ENCODE assay signal across 1 cellular context in the genomic region with DNA sequence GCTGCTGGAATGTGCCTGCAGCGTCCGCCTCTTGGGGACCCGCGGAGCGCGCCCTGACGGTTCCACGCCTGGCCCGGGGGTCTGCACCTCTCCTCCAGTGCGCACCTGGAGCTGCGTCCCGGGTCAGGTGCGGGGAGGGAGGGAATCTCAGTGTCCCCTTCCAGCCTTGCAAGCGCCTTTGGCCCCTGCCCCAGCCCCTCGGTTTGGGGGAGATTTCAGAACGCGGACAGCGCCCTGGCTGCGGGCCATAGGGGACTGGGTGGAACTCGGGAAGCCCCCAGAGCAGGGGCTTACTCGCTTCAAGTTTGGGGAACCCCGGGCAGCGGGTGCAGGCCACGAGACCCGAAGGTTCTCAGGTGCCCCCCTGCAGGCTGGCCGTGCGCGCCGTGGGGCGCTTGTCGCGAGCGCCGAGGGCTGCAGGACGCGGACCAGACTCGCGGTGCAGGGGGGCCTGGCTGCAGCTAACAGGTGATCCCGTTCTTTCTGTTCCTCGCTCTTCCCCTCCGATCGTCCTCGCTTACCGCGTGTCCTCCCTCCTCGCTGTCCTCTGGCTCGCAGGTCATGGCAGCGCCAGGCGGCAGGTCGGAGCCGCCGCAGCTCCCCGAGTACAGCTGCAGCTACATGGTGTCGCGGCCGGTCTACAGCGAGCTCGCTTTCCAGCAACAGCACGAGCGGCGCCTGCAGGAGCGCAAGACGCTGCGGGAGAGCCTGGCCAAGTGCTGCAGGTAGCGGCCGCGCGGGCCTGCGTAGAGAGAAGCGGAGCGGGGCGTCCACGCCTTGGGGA.
A peak's percentile ranks its signal among the peaks of the same experiment; 100 is the strongest.
TF ChIP-seq lines count a peak whose summit lies in the region.

No MANE protein-coding gene starts in this region.

TF ChIP-seq in HepG2, 621 proteins besides CTCF, POLR2A, EP300 and RAD21 (continued from another document and continues in another):
- TF ChIP-seq, protein P1, sequence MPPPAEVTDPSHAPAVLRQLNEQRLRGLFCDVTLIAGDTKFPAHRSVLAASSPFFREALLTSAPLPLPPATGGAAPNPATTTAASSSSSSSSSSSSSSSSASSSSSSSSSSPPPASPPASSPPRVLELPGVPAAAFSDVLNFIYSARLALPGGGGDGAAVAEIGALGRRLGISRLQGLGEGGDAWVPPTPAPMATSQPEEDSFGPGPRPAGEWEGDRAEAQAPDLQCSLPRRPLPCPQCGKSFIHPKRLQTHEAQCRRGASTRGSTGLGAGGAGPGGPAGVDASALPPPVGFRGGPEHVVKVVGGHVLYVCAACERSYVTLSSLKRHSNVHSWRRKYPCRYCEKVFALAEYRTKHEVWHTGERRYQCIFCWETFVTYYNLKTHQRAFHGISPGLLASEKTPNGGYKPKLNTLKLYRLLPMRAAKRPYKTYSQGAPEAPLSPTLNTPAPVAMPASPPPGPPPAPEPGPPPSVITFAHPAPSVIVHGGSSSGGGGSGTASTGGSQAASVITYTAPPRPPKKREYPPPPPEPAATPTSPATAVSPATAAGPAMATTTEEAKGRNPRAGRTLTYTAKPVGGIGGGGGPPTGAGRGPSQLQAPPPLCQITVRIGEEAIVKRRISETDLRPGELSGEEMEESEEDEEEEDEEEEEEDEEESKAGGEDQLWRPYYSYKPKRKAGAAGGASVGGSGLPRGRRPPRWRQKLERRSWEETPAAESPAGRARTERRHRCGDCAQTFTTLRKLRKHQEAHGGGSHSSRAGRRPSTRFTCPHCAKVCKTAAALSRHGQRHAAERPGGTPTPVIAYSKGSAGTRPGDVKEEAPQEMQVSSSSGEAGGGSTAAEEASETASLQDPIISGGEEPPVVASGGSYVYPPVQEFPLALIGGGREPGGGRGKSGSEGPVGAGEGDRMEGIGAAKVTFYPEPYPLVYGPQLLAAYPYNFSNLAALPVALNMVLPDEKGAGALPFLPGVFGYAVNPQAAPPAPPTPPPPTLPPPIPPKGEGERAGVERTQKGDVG (CRISPR knock-in tag; IDR thresholded peaks at IDR 0.05; ENCODE audit: borderline replicate concordance) = no peak
- TF ChIP-seq IKZF4 (CRISPR knock-in tag; IDR thresholded peaks at IDR 0.05; ENCODE audit: borderline replicate concordance, low read depth, not compliant biosample characterization) = no peak
- TF ChIP-seq ZNF747 (CRISPR knock-in tag; IDR thresholded peaks at IDR 0.05; ENCODE audit: borderline replicate concordance) = peak; percentile 31; the same call in 1 of the 2 replicates
- 0 out of 2 replicates have a peak, but pooled peaks have one; percentile 15 for TF ChIP-seq ZNF878 (CRISPR knock-in tag; IDR thresholded peaks at IDR 0.05)
- TF ChIP-seq, protein P2, sequence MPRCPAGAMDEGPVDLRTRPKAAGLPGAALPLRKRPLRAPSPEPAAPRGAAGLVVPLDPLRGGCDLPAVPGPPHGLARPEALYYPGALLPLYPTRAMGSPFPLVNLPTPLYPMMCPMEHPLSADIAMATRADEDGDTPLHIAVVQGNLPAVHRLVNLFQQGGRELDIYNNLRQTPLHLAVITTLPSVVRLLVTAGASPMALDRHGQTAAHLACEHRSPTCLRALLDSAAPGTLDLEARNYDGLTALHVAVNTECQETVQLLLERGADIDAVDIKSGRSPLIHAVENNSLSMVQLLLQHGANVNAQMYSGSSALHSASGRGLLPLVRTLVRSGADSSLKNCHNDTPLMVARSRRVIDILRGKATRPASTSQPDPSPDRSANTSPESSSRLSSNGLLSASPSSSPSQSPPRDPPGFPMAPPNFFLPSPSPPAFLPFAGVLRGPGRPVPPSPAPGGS (CRISPR knock-in tag; IDR thresholded peaks at IDR 0.05) = no peak
- TF ChIP-seq DNMT1 (CRISPR knock-in tag; IDR thresholded peaks at IDR 0.05) = no peak
- TF ChIP-seq, protein P3, sequence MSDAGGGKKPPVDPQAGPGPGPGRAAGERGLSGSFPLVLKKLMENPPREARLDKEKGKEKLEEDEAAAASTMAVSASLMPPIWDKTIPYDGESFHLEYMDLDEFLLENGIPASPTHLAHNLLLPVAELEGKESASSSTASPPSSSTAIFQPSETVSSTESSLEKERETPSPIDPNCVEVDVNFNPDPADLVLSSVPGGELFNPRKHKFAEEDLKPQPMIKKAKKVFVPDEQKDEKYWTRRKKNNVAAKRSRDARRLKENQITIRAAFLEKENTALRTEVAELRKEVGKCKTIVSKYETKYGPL (CRISPR knock-in tag; IDR thresholded peaks at IDR 0.05) = no peak
- TF ChIP-seq FOXP1 (IDR thresholded peaks at IDR 0.05) = no peak
- no peak for TF ChIP-seq FOXP1 (CRISPR knock-in tag; IDR thresholded peaks at IDR 0.05)
- TF ChIP-seq ZNF24 (IDR thresholded peaks at IDR 0.05) = no peak
- no peak for TF ChIP-seq SOX13 (IDR thresholded peaks at IDR 0.05)
- TF ChIP-seq SOX13 (CRISPR knock-in tag; conservative IDR thresholded peaks at IDR 0.05 in 1 of 2, IDR thresholded peaks at IDR 0.05 in 1 of 2) = 0 out of 4 replicates have a peak, but pooled peaks of 1 of the 2 experiments have one; percentile 12
- TF ChIP-seq, protein P4, sequence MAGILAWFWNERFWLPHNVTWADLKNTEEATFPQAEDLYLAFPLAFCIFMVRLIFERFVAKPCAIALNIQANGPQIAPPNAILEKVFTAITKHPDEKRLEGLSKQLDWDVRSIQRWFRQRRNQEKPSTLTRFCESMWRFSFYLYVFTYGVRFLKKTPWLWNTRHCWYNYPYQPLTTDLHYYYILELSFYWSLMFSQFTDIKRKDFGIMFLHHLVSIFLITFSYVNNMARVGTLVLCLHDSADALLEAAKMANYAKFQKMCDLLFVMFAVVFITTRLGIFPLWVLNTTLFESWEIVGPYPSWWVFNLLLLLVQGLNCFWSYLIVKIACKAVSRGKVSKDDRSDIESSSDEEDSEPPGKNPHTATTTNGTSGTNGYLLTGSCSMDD (CRISPR knock-in tag; IDR thresholded peaks at IDR 0.05) = no peak
- TF ChIP-seq ZZZ3 (CRISPR knock-in tag; IDR thresholded peaks at IDR 0.05; ENCODE audit: borderline replicate concordance) = no peak
- no peak for TF ChIP-seq SOX6 (IDR thresholded peaks at IDR 0.05)
- TF ChIP-seq SOX6 (CRISPR knock-in tag; IDR thresholded peaks at IDR 0.05) = no peak
- TF ChIP-seq SMARCE1 (IDR thresholded peaks at IDR 0.05; ENCODE audit: borderline replicate concordance) = no peak
- no peak for TF ChIP-seq KLF6 (CRISPR knock-in tag; IDR thresholded peaks at IDR 0.05)
- no peak for TF ChIP-seq ATF7 (IDR thresholded peaks at IDR 0.05)
- peak; percentile 28; the same call in 1 of the 2 replicates for TF ChIP-seq ATF7 (CRISPR knock-in tag; IDR thresholded peaks at IDR 0.05)
- TF ChIP-seq, protein P5, sequence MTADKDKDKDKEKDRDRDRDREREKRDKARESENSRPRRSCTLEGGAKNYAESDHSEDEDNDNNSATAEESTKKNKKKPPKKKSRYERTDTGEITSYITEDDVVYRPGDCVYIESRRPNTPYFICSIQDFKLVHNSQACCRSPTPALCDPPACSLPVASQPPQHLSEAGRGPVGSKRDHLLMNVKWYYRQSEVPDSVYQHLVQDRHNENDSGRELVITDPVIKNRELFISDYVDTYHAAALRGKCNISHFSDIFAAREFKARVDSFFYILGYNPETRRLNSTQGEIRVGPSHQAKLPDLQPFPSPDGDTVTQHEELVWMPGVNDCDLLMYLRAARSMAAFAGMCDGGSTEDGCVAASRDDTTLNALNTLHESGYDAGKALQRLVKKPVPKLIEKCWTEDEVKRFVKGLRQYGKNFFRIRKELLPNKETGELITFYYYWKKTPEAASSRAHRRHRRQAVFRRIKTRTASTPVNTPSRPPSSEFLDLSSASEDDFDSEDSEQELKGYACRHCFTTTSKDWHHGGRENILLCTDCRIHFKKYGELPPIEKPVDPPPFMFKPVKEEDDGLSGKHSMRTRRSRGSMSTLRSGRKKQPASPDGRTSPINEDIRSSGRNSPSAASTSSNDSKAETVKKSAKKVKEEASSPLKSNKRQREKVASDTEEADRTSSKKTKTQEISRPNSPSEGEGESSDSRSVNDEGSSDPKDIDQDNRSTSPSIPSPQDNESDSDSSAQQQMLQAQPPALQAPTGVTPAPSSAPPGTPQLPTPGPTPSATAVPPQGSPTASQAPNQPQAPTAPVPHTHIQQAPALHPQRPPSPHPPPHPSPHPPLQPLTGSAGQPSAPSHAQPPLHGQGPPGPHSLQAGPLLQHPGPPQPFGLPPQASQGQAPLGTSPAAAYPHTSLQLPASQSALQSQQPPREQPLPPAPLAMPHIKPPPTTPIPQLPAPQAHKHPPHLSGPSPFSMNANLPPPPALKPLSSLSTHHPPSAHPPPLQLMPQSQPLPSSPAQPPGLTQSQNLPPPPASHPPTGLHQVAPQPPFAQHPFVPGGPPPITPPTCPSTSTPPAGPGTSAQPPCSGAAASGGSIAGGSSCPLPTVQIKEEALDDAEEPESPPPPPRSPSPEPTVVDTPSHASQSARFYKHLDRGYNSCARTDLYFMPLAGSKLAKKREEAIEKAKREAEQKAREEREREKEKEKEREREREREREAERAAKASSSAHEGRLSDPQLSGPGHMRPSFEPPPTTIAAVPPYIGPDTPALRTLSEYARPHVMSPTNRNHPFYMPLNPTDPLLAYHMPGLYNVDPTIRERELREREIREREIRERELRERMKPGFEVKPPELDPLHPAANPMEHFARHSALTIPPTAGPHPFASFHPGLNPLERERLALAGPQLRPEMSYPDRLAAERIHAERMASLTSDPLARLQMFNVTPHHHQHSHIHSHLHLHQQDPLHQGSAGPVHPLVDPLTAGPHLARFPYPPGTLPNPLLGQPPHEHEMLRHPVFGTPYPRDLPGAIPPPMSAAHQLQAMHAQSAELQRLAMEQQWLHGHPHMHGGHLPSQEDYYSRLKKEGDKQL (CRISPR knock-in tag; IDR thresholded peaks at IDR 0.05; ENCODE audit: low read depth) = no peak
- TF ChIP-seq, protein P6, sequence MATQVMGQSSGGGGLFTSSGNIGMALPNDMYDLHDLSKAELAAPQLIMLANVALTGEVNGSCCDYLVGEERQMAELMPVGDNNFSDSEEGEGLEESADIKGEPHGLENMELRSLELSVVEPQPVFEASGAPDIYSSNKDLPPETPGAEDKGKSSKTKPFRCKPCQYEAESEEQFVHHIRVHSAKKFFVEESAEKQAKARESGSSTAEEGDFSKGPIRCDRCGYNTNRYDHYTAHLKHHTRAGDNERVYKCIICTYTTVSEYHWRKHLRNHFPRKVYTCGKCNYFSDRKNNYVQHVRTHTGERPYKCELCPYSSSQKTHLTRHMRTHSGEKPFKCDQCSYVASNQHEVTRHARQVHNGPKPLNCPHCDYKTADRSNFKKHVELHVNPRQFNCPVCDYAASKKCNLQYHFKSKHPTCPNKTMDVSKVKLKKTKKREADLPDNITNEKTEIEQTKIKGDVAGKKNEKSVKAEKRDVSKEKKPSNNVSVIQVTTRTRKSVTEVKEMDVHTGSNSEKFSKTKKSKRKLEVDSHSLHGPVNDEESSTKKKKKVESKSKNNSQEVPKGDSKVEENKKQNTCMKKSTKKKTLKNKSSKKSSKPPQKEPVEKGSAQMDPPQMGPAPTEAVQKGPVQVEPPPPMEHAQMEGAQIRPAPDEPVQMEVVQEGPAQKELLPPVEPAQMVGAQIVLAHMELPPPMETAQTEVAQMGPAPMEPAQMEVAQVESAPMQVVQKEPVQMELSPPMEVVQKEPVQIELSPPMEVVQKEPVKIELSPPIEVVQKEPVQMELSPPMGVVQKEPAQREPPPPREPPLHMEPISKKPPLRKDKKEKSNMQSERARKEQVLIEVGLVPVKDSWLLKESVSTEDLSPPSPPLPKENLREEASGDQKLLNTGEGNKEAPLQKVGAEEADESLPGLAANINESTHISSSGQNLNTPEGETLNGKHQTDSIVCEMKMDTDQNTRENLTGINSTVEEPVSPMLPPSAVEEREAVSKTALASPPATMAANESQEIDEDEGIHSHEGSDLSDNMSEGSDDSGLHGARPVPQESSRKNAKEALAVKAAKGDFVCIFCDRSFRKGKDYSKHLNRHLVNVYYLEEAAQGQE (IDR thresholded peaks at IDR 0.05; ENCODE audit: borderline replicate concordance in 1 of 2, low read depth in 1 of 2, low read length in 2 of 2) = peak; percentile 42 to 90
- no peak for TF ChIP-seq FLYWCH1 (CRISPR knock-in tag; IDR thresholded peaks at IDR 0.05)
- TF ChIP-seq RBFOX2 (IDR thresholded peaks at IDR 0.05; ENCODE audit: low read depth, low read length) = no peak
- no peak for TF ChIP-seq EHMT2 (IDR thresholded peaks at IDR 0.05; ENCODE audit: borderline replicate concordance, low read depth, low read length)
- TF ChIP-seq, protein P7, sequence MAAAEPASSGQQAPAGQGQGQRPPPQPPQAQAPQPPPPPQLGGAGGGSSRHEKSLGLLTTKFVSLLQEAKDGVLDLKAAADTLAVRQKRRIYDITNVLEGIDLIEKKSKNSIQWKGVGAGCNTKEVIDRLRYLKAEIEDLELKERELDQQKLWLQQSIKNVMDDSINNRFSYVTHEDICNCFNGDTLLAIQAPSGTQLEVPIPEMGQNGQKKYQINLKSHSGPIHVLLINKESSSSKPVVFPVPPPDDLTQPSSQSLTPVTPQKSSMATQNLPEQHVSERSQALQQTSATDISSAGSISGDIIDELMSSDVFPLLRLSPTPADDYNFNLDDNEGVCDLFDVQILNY (CRISPR knock-in tag; conservative IDR thresholded peaks at IDR 0.05) = peak; percentile 51; the same call in 1 of the 2 replicates
- no peak for TF ChIP-seq HNRNPL (IDR thresholded peaks at IDR 0.05; ENCODE audit: low read depth, low read length)
- TF ChIP-seq, protein P8, sequence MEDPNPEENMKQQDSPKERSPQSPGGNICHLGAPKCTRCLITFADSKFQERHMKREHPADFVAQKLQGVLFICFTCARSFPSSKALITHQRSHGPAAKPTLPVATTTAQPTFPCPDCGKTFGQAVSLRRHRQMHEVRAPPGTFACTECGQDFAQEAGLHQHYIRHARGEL (CRISPR knock-in tag; IDR thresholded peaks at IDR 0.05) = no peak
- TF ChIP-seq TCF12 (IDR thresholded peaks at IDR 0.05) = no peak
- 0 out of 2 replicates have a peak, but pooled peaks have one; percentile 21 for TF ChIP-seq TCF12 (CRISPR knock-in tag; IDR thresholded peaks at IDR 0.05)
- no peak for TF ChIP-seq ZNF451 (CRISPR knock-in tag; IDR thresholded peaks at IDR 0.05)
- no peak for TF ChIP-seq STAT5B (CRISPR knock-in tag; IDR thresholded peaks at IDR 0.05)
- TF ChIP-seq, protein P9, sequence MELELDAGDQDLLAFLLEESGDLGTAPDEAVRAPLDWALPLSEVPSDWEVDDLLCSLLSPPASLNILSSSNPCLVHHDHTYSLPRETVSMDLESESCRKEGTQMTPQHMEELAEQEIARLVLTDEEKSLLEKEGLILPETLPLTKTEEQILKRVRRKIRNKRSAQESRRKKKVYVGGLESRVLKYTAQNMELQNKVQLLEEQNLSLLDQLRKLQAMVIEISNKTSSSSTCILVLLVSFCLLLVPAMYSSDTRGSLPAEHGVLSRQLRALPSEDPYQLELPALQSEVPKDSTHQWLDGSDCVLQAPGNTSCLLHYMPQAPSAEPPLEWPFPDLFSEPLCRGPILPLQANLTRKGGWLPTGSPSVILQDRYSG (CRISPR knock-in tag; IDR thresholded peaks at IDR 0.05) = no peak
- no peak for TF ChIP-seq TBL1XR1 (IDR thresholded peaks at IDR 0.05; ENCODE audit: borderline replicate concordance, low read length, partially characterized antibody)
- TF ChIP-seq, protein P10, sequence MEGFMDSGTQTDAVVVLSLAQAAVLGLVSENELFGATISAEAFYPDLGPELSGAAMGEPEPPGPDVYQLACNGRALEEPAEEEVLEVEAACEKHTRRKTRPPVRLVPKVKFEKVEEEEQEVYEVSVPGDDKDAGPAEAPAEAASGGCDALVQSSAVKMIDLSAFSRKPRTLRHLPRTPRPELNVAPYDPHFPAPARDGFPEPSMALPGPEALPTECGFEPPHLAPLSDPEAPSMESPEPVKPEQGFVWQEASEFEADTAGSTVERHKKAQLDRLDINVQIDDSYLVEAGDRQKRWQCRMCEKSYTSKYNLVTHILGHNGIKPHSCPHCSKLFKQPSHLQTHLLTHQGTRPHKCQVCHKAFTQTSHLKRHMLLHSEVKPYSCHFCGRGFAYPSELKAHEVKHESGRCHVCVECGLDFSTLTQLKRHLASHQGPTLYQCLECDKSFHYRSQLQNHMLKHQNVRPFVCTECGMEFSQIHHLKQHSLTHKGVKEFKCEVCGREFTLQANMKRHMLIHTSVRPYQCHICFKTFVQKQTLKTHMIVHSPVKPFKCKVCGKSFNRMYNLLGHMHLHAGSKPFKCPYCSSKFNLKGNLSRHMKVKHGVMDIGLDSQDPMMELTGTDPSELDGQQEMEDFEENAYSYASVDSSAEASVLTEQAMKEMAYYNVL (CRISPR knock-in tag; IDR thresholded peaks at IDR 0.05; ENCODE audit: borderline replicate concordance) = peak; percentile 61; the same call in 1 of the 2 replicates
